9 cellular contexts compared by ENCODE assay signal in genomic region chr12:123678981-123679380, GRCh38.
"Had no signal": no experiment of that assay in that cellular context is flagged by ENCODE, and none has a peak within 500 bp of the region (broad histone marks: within the 10 kb centered on the region; RNA-seq: fewer than 3 reads in every experiment).

No MANE protein-coding gene starts in this region.

- H3K4me1 ChIP-seq: HAP-1 had no signal

- H3K27ac ChIP-seq: GM23248 had no signal

- H3K4me2 ChIP-seq: GM23338 had no signal

- H3K4me3 ChIP-seq: GM23248, GM23338, HAP-1 had no signal

- H2AFZ ChIP-seq: GM23248, GM23338 had no signal

- H3K4me1 Mint-ChIP-seq: GM23338, H9 had no signal

- ATAC-seq: GM23338, HCT116 had no signal

- H3K9ac ChIP-seq: GM23248 had no signal

- H3K4me3 Mint-ChIP-seq: GM23338, H9, HFFc6 had no signal

- H3K9me3 ChIP-seq: HAP-1 had no signal

- H3K27ac Mint-ChIP-seq: GM23338, HFFc6 had no signal

- DNase-seq: GM23248, GOT3, H7, H9, HCEC 1CT, HFFc6 had no signal
